In the genomic region with DNA sequence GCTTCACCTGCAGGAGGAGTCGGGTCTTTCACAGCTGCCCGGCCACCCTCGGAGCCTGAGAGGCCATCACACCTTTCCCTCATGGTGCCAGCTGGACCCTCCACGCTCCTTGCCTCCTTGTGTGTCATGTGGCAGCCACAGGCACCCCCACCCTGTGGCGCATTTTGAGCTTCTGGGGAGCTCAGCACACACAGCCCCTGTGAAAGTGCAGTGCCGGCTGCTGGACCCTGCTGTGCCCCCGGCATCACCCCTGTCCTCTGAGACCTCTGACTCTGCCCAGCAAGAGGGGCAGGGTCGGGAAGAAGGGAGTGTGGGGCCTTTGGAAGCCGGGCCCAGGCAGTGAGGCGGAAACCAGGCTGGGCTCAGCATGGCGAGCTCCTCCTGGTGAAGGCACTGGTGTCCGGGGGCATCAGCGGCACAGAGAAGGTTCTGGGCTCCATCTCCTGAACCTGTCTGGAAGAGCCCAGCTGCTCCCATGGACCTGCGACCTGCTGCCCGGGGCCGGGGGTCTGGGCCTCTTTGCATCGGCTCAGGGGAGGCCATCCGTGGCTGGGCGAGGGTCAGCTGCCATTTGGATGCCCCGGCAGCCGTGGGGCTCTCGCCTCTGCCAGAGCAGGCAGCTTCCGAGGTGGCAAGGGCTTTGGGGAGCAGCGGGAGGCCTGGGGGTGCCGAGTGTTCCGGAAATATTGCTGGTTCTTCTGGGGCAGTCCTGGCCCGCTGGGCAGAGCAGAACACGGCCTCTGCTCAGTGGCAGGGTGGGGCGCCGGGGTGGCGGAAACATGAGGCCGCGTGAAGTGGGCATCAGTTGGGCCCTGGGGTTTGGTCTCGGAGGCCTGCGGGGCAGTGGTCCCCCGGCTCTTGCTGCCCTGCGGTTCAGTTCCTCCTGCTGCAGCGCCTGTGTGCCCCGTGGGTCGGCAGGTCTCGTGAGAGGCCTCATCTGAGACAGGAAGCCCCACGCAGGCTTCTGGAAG, we compare ENCODE assay signal across 1 cellular context.
TF ChIP-seq lines count a peak whose summit lies in the region.

No MANE protein-coding gene starts in this region.

TF ChIP-seq in H1, 55 proteins besides CTCF, POLR2A, EP300 and RAD21:
- TF ChIP-seq BCL11A (IDR thresholded peaks at IDR 0.05; ENCODE audit: low read depth in 2 of 2, low read length in 2 of 2), result no peak
- no peak for TF ChIP-seq MAFK (IDR thresholded peaks at IDR 0.05; ENCODE audit: low read depth, low read length)
- TF ChIP-seq FOSL1 (IDR thresholded peaks at IDR 0.05; ENCODE audit: insufficient read depth, low read depth, low read length), result no peak
- TF ChIP-seq JUND (IDR thresholded peaks at IDR 0.05; ENCODE audit: low read length), result no peak
- TF ChIP-seq TBP (IDR thresholded peaks at IDR 0.05; ENCODE audit: low read depth, low read length), result no peak
- TF ChIP-seq BACH1 (IDR thresholded peaks at IDR 0.05; ENCODE audit: low read length), result no peak
- TF ChIP-seq ZNF274 (IDR thresholded peaks at IDR 0.05; ENCODE audit: borderline replicate concordance, extremely low read depth, low read length), result no peak
- TF ChIP-seq JUN (IDR thresholded peaks at IDR 0.05; ENCODE audit: low read depth, low read length), result no peak
- no peak for TF ChIP-seq ATF2 (IDR thresholded peaks at IDR 0.05; ENCODE audit: low read length)
- no peak for TF ChIP-seq NANOG (IDR thresholded peaks at IDR 0.05; ENCODE audit: insufficient read depth, low read depth, low read length, poor library complexity, severe bottlenecking)
- no peak for TF ChIP-seq RNF2 (IDR thresholded peaks at IDR 0.05; ENCODE audit: borderline replicate concordance, low read depth, low read length, missing control alignments, poor library complexity, severe bottlenecking)
- TF ChIP-seq TCF12 (IDR thresholded peaks at IDR 0.05; ENCODE audit: low read depth, low read length), result no peak
- no peak for TF ChIP-seq TAF7 (optimal IDR thresholded peaks at IDR 0.05; ENCODE audit: borderline replicate concordance, low read depth, low read length)
- TF ChIP-seq MAX (IDR thresholded peaks at IDR 0.05), result no peak
- no peak for TF ChIP-seq SP2 (IDR thresholded peaks at IDR 0.05; ENCODE audit: low read length)
- TF ChIP-seq SP1 (IDR thresholded peaks at IDR 0.05; ENCODE audit: low read depth, low read length), result no peak
- no peak for TF ChIP-seq KDM5A (IDR thresholded peaks at IDR 0.05; ENCODE audit: low read length)
- TF ChIP-seq, protein P1, sequence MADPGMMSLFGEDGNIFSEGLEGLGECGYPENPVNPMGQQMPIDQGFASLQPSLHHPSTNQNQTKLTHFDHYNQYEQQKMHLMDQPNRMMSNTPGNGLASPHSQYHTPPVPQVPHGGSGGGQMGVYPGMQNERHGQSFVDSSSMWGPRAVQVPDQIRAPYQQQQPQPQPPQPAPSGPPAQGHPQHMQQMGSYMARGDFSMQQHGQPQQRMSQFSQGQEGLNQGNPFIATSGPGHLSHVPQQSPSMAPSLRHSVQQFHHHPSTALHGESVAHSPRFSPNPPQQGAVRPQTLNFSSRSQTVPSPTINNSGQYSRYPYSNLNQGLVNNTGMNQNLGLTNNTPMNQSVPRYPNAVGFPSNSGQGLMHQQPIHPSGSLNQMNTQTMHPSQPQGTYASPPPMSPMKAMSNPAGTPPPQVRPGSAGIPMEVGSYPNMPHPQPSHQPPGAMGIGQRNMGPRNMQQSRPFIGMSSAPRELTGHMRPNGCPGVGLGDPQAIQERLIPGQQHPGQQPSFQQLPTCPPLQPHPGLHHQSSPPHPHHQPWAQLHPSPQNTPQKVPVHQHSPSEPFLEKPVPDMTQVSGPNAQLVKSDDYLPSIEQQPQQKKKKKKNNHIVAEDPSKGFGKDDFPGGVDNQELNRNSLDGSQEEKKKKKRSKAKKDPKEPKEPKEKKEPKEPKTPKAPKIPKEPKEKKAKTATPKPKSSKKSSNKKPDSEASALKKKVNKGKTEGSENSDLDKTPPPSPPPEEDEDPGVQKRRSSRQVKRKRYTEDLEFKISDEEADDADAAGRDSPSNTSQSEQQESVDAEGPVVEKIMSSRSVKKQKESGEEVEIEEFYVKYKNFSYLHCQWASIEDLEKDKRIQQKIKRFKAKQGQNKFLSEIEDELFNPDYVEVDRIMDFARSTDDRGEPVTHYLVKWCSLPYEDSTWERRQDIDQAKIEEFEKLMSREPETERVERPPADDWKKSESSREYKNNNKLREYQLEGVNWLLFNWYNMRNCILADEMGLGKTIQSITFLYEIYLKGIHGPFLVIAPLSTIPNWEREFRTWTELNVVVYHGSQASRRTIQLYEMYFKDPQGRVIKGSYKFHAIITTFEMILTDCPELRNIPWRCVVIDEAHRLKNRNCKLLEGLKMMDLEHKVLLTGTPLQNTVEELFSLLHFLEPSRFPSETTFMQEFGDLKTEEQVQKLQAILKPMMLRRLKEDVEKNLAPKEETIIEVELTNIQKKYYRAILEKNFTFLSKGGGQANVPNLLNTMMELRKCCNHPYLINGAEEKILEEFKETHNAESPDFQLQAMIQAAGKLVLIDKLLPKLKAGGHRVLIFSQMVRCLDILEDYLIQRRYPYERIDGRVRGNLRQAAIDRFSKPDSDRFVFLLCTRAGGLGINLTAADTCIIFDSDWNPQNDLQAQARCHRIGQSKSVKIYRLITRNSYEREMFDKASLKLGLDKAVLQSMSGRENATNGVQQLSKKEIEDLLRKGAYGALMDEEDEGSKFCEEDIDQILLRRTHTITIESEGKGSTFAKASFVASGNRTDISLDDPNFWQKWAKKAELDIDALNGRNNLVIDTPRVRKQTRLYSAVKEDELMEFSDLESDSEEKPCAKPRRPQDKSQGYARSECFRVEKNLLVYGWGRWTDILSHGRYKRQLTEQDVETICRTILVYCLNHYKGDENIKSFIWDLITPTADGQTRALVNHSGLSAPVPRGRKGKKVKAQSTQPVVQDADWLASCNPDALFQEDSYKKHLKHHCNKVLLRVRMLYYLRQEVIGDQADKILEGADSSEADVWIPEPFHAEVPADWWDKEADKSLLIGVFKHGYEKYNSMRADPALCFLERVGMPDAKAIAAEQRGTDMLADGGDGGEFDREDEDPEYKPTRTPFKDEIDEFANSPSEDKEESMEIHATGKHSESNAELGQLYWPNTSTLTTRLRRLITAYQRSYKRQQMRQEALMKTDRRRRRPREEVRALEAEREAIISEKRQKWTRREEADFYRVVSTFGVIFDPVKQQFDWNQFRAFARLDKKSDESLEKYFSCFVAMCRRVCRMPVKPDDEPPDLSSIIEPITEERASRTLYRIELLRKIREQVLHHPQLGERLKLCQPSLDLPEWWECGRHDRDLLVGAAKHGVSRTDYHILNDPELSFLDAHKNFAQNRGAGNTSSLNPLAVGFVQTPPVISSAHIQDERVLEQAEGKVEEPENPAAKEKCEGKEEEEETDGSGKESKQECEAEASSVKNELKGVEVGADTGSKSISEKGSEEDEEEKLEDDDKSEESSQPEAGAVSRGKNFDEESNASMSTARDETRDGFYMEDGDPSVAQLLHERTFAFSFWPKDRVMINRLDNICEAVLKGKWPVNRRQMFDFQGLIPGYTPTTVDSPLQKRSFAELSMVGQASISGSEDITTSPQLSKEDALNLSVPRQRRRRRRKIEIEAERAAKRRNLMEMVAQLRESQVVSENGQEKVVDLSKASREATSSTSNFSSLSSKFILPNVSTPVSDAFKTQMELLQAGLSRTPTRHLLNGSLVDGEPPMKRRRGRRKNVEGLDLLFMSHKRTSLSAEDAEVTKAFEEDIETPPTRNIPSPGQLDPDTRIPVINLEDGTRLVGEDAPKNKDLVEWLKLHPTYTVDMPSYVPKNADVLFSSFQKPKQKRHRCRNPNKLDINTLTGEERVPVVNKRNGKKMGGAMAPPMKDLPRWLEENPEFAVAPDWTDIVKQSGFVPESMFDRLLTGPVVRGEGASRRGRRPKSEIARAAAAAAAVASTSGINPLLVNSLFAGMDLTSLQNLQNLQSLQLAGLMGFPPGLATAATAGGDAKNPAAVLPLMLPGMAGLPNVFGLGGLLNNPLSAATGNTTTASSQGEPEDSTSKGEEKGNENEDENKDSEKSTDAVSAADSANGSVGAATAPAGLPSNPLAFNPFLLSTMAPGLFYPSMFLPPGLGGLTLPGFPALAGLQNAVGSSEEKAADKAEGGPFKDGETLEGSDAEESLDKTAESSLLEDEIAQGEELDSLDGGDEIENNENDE (IDR thresholded peaks at IDR 0.05; ENCODE audit: insufficient replicate concordance, low read length), result no peak
- TF ChIP-seq BRCA1 (IDR thresholded peaks at IDR 0.05; ENCODE audit: low read depth, low read length), result no peak
